ENCODE assay signal across 1 cellular context in genomic region chr1:70685300-70686286, GRCh38.
TF ChIP-seq lines count a peak whose summit lies in the region.

No MANE protein-coding gene starts in this region.

TF ChIP-seq in K562, 482 proteins besides CTCF, POLR2A, EP300 and RAD21 (continued from another document):
- TF ChIP-seq, protein P1, sequence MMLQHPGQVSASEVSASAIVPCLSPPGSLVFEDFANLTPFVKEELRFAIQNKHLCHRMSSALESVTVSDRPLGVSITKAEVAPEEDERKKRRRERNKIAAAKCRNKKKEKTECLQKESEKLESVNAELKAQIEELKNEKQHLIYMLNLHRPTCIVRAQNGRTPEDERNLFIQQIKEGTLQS (IDR thresholded peaks at IDR 0.05) = 0 out of 2 replicates have a peak, but pooled peaks have one; percentile 15
- TF ChIP-seq, protein P1 (CRISPR knock-in tag; conservative IDR thresholded peaks at IDR 0.05) = no peak
- TF ChIP-seq KLF16 (IDR thresholded peaks at IDR 0.05) (peak; percentile 61), NUFIP1 (IDR thresholded peaks at IDR 0.05; ENCODE audit: partially characterized antibody) (no peak), ETV5 (CRISPR knock-in tag; IDR thresholded peaks at IDR 0.05; ENCODE audit: low read depth) (no peak), TEAD1 (CRISPR knock-in tag; IDR thresholded peaks at IDR 0.05) (no peak), HDAC3 (IDR thresholded peaks at IDR 0.05; ENCODE audit: borderline replicate concordance, partially characterized antibody) (no peak), TAF7 (tag; IDR thresholded peaks at IDR 0.05) (no peak), BRD9 (IDR thresholded peaks at IDR 0.05; ENCODE audit: low read depth, partially characterized antibody) (no peak), MEIS2 (IDR thresholded peaks at IDR 0.05; ENCODE audit: partially characterized antibody) (peak; percentile 82), ZFP36 (IDR thresholded peaks at IDR 0.05; ENCODE audit: low read depth, low read length, partially characterized antibody) (peak; percentile 18), ZNF311 (CRISPR knock-in tag; IDR thresholded peaks at IDR 0.05) (0 out of 2 replicates have a peak, but pooled peaks have one; percentile 7), RFX1 (IDR thresholded peaks at IDR 0.05) (no peak), PHF8 (IDR thresholded peaks at IDR 0.05; ENCODE audit: borderline replicate concordance, low read length) (no peak), JUN (IDR thresholded peaks at IDR 0.05; ENCODE audit: borderline replicate concordance, low read depth, low read length) (no peak), JUN (CRISPR knock-in tag; IDR thresholded peaks at IDR 0.05; ENCODE audit: borderline replicate concordance) (no peak), FOXK1 (CRISPR knock-in tag; IDR thresholded peaks at IDR 0.05; ENCODE audit: borderline replicate concordance) (no peak), SOX6 (IDR thresholded peaks at IDR 0.05) (peak; percentile 62), ASH1L (IDR thresholded peaks at IDR 0.05; ENCODE audit: borderline replicate concordance, low read depth, partially characterized antibody) (no peak), BRF1 (IDR thresholded peaks at IDR 0.05; ENCODE audit: borderline replicate concordance, extremely low read depth, insufficient read length) (no peak), TARDBP (IDR thresholded peaks at IDR 0.05) (no peak), TRIM24 (IDR thresholded peaks at IDR 0.05) (peak; percentile 6 to 19; a peak in 1 of 4 replicates), ZNF143 (CRISPR knock-in tag; IDR thresholded peaks at IDR 0.05) (no peak), ZNF584 (CRISPR knock-in tag; IDR thresholded peaks at IDR 0.05; ENCODE audit: low read depth) (no peak), ARID2 (IDR thresholded peaks at IDR 0.05) (no peak), SMAD3 (CRISPR knock-in tag; conservative IDR thresholded peaks at IDR 0.05) (no peak), ZNF282 (CRISPR knock-in tag; IDR thresholded peaks at IDR 0.05) (no peak), SMAD1 (IDR thresholded peaks at IDR 0.05; ENCODE audit: low read depth, low read length, partially characterized antibody) (peak; percentile 44), ATF7 (IDR thresholded peaks at IDR 0.05) (peak; percentile 64; the same call in 1 of the 2 replicates), CLOCK (CRISPR knock-in tag; IDR thresholded peaks at IDR 0.05; ENCODE audit: borderline replicate concordance) (no peak), THAP7 (CRISPR knock-in tag; IDR thresholded peaks at IDR 0.05) (no peak), MTA3 (IDR thresholded peaks at IDR 0.05; ENCODE audit: borderline replicate concordance) (0 out of 2 replicates have a peak, but pooled peaks have one; percentile 31), ZBTB43 (CRISPR knock-in tag; IDR thresholded peaks at IDR 0.05) (no peak), DPF2 (IDR thresholded peaks at IDR 0.05) (no peak), SIX5 (IDR thresholded peaks at IDR 0.05; ENCODE audit: borderline replicate concordance in 1 of 2, insufficient read depth in 1 of 2, low read depth in 1 of 2, low read length in 2 of 2) (no peak), ZNF707 (CRISPR knock-in tag; conservative IDR thresholded peaks at IDR 0.05) (no peak), PTBP1 (IDR thresholded peaks at IDR 0.05; ENCODE audit: low read depth, low read length) (no peak), PHTF2 (CRISPR knock-in tag; IDR thresholded peaks at IDR 0.05) (no peak), ZKSCAN8 (CRISPR knock-in tag; IDR thresholded peaks at IDR 0.05) (no peak), YBX1 (IDR thresholded peaks at IDR 0.05) (no peak), CTBP1 (IDR thresholded peaks at IDR 0.05; ENCODE audit: borderline replicate concordance) (0 out of 2 replicates have a peak, but pooled peaks have one; percentile 32)
- TF ChIP-seq, protein P2, sequence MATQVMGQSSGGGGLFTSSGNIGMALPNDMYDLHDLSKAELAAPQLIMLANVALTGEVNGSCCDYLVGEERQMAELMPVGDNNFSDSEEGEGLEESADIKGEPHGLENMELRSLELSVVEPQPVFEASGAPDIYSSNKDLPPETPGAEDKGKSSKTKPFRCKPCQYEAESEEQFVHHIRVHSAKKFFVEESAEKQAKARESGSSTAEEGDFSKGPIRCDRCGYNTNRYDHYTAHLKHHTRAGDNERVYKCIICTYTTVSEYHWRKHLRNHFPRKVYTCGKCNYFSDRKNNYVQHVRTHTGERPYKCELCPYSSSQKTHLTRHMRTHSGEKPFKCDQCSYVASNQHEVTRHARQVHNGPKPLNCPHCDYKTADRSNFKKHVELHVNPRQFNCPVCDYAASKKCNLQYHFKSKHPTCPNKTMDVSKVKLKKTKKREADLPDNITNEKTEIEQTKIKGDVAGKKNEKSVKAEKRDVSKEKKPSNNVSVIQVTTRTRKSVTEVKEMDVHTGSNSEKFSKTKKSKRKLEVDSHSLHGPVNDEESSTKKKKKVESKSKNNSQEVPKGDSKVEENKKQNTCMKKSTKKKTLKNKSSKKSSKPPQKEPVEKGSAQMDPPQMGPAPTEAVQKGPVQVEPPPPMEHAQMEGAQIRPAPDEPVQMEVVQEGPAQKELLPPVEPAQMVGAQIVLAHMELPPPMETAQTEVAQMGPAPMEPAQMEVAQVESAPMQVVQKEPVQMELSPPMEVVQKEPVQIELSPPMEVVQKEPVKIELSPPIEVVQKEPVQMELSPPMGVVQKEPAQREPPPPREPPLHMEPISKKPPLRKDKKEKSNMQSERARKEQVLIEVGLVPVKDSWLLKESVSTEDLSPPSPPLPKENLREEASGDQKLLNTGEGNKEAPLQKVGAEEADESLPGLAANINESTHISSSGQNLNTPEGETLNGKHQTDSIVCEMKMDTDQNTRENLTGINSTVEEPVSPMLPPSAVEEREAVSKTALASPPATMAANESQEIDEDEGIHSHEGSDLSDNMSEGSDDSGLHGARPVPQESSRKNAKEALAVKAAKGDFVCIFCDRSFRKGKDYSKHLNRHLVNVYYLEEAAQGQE (CRISPR knock-in tag; IDR thresholded peaks at IDR 0.05; ENCODE audit: low read depth) = no peak
- TF ChIP-seq, protein P3, sequence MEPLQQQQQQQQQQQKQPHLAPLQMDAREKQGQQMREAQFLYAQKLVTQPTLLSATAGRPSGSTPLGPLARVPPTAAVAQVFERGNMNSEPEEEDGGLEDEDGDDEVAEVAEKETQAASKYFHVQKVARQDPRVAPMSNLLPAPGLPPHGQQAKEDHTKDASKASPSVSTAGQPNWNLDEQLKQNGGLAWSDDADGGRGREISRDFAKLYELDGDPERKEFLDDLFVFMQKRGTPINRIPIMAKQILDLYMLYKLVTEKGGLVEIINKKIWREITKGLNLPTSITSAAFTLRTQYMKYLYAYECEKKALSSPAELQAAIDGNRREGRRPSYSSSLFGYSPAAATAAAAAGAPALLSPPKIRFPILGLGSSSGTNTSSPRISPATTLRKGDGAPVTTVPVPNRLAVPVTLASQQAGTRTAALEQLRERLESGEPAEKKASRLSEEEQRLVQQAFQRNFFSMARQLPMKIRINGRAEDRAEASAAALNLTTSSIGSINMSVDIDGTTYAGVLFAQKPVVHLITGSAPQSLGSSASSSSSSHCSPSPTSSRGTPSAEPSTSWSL (CRISPR knock-in tag; IDR thresholded peaks at IDR 0.05; ENCODE audit: borderline replicate concordance) = no peak
- TF ChIP-seq, protein P4, sequence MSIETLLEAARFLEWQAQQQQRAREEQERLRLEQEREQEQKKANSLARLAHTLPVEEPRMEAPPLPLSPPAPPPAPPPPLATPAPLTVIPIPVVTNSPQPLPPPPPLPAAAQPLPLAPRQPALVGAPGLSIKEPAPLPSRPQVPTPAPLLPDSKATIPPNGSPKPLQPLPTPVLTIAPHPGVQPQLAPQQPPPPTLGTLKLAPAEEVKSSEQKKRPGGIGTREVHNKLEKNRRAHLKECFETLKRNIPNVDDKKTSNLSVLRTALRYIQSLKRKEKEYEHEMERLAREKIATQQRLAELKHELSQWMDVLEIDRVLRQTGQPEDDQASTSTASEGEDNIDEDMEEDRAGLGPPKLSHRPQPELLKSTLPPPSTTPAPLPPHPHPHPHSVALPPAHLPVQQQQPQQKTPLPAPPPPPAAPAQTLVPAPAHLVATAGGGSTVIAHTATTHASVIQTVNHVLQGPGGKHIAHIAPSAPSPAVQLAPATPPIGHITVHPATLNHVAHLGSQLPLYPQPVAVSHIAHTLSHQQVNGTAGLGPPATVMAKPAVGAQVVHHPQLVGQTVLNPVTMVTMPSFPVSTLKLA (conservative IDR thresholded peaks at IDR 0.05) = 0 out of 4 replicates have a peak, but pooled peaks of 1 of the 2 experiments have one; percentile 21
TF ChIP-seq in K562: peak in this region for 35.
